24 cellular contexts compared by ENCODE assay signal in genomic region chr9:23541976-23542375, GRCh38.
A peak's percentile ranks its signal among the peaks of the same experiment; 100 is the strongest.
DNase-seq lines count a peak whose midpoint lies in the region; ATAC-seq and TF ChIP-seq lines count a peak whose summit lies in the region.
"Had no signal": no experiment of that assay in that cellular context is flagged by ENCODE, and none has a peak within 500 bp of the region (broad histone marks: within the 10 kb centered on the region; RNA-seq: fewer than 3 reads in every experiment).

No MANE protein-coding gene starts in this region.

- no peak overlapping the region for H3K27ac Mint-ChIP-seq in stimulated activated effector memory CD8-positive, alpha-beta T cell treated with anti-CD3 and anti-CD28 coated beads, Interleukin-12 subunit alpha, Interleukin-12 subunit beta, amount 100 ng/mL, for 72 hours
- H3K27ac Mint-ChIP-seq: CD4-positive, alpha-beta memory T cell; GM23338; H9 had no signal

- intact Hi-C loops in sciatic nerve (cut with DNase I) = no loop called here

- H3K4me1 Mint-ChIP-seq in stimulated activated effector memory CD8-positive, alpha-beta T cell treated with anti-CD3 and anti-CD28 coated beads, Interleukin-12 subunit alpha, Interleukin-12 subunit beta, amount 100 ng/mL, for 72 hours = peaks cover 14% of the 10 kb centered on the region

- H3K4me3 ChIP-seq in SJCRH30 (no peak overlapping the region), gastroesophageal sphincter (no peak overlapping the region)
- H3K4me3 ChIP-seq: GM23338 had no signal

- no peaks in the 10 kb centered on the region for H3K9me3 ChIP-seq in SJCRH30 (replicated peaks)
- H3K9me3 ChIP-seq in gastroesophageal sphincter = no peaks in the 10 kb centered on the region

- H3K9me3 Mint-ChIP-seq in stimulated activated effector memory CD8-positive, alpha-beta T cell treated with anti-CD3 and anti-CD28 coated beads, Interleukin-12 subunit alpha, Interleukin-12 subunit beta, amount 100 ng/mL, for 72 hours = peaks cover 7% of the 10 kb centered on the region
- H3K9me3 Mint-ChIP-seq: GM23338, H9 had no signal

- H3K36me3 Mint-ChIP-seq in stimulated activated effector memory CD8-positive, alpha-beta T cell treated with anti-CD3 and anti-CD28 coated beads, Interleukin-12 subunit alpha, Interleukin-12 subunit beta, amount 100 ng/mL, for 72 hours = no peaks in the 10 kb centered on the region
- H3K36me3 Mint-ChIP-seq: CD4-positive, alpha-beta memory T cell had no signal

- H3K27me3 ChIP-seq in SJCRH30 (no peaks in the 10 kb centered on the region), gastroesophageal sphincter (no peaks in the 10 kb centered on the region)

- WGBS in gastroesophageal sphincter (ENCODE audit: low coverage in 1 of 2), 2 donors = 67 to 78% methylated on average over 2 of the region's 2 CpGs

- H3K4me3 Mint-ChIP-seq in stimulated activated effector memory CD8-positive, alpha-beta T cell treated with anti-CD3 and anti-CD28 coated beads, Interleukin-12 subunit alpha, Interleukin-12 subunit beta, amount 100 ng/mL, for 72 hours = no peak overlapping the region
- H3K4me3 Mint-ChIP-seq: CD4-positive, alpha-beta memory T cell; GM23338; H9 had no signal

- TF ChIP-seq POLR2A in gastroesophageal sphincter (IDR thresholded peaks at IDR 0.05) = no peak

- no peak overlapping the region for H3K27ac ChIP-seq in SJCRH30
- H3K27ac ChIP-seq in gastroesophageal sphincter = no peak overlapping the region

- H3K36me3 ChIP-seq in SJCRH30 (no peaks in the 10 kb centered on the region), gastroesophageal sphincter (no peaks in the 10 kb centered on the region)

- peak; percentile 45 for ATAC-seq in gastroesophageal sphincter
- ATAC-seq in sciatic nerve = peak; percentile 76
- no peak for ATAC-seq in stimulated activated effector memory CD8-positive, alpha-beta T cell treated with anti-CD3 and anti-CD28 coated beads, Interleukin-12 subunit alpha, Interleukin-12 subunit beta, amount 100 ng/mL, for 72 hours
- ATAC-seq in HG03095 (IDR thresholded peaks at IDR 0.05; ENCODE audit: unreplicated experiment) = no peak
- ATAC-seq: GM23338, Panc1, SK-N-SH treated with all-trans-retinoic acid at 6 μM for 48 hours had no signal

- DNase-seq in M059J (ENCODE audit: low read depth) (peak; percentile 21), SJCRH30 (peak; percentile 10 to 44), sciatic nerve (ENCODE audit: low spot score) (no peak), GF-D8 (lab: John Stamatoyannopoulos, UW) (no peak)
- no peak for DNase-seq in stimulated activated effector memory CD8-positive, alpha-beta T cell treated with anti-CD3 and anti-CD28 coated beads, Interleukin-12 subunit alpha, Interleukin-12 subunit beta, amount 100 ng/mL, for 72 hours (ENCODE audit: low spot score in 2 of 2)
- DNase-seq: C1 segment of cervical spinal cord; CD4-positive, alpha-beta memory T cell; COR-L47; DMS53; H9; KBM-7; NCI-H1048; NCI-H1417 treated with DMSO at 0.1 percent for 48 hours; NCI-H187; NCI-H2081 treated with DMSO at 0.1 percent for 48 hours; NCI-H2171; NCI-H226; NCI-H510A; NCI-H748 treated with DMSO at 0.1 percent for 48 hours had no signal

- TF ChIP-seq EP300 in gastroesophageal sphincter (IDR thresholded peaks at IDR 0.05) = no peak

- no peak for TF ChIP-seq CTCF in gastroesophageal sphincter (IDR thresholded peaks at IDR 0.05)

- peaks cover 13% of the 10 kb centered on the region for H3K4me1 ChIP-seq in SJCRH30
- no peaks in the 10 kb centered on the region for H3K4me1 ChIP-seq in gastroesophageal sphincter

Comparison
In these comparisons a context has a peak if more than half of its experiments do, and no peak if none do; other contexts are left out.
1. DNase-seq: peak in M059J (single experiment) and SJCRH30 (2 of 2); none in sciatic nerve (single experiment), stimulated activated effector memory CD8-positive, alpha-beta T cell treated with anti-CD3 and anti-CD28 coated beads, Interleukin-12 subunit alpha, Interleukin-12 subunit beta, amount 100 ng/mL, for 72 hours (0 of 2) and GF-D8 (single experiment).
2. ATAC-seq: peak in gastroesophageal sphincter (single experiment) and sciatic nerve (single experiment); none in stimulated activated effector memory CD8-positive, alpha-beta T cell treated with anti-CD3 and anti-CD28 coated beads, Interleukin-12 subunit alpha, Interleukin-12 subunit beta, amount 100 ng/mL, for 72 hours (single experiment) and HG03095 (single experiment).